Comparison of ENCODE assay signal across 31 cellular contexts in genomic region chr6:159996087-159996622, GRCh38. TPM values are rescaled to one million over a fixed set of nuclear protein-coding genes. Genes with fewer than 3 reads are reported as not detected.
DNase-seq lines count a peak whose midpoint lies in the region; ATAC-seq and TF ChIP-seq lines count a peak whose summit lies in the region.
"Had no signal": no experiment of that assay in that cellular context is flagged by ENCODE, and none has a peak within 500 bp of the region (broad histone marks: within the 10 kb centered on the region; RNA-seq: fewer than 3 reads in every experiment).

No MANE protein-coding gene starts in this region.

- no peaks in the 10 kb centered on the region for H3K27me3 Mint-ChIP-seq in activated T-cell treated with anti-CD3 and anti-CD28 coated beads, Interleukin-2, amount 50 U/mL, for 24 hours
- H3K27me3 Mint-ChIP-seq in activated T-cell treated with anti-CD3 and anti-CD28 coated beads, Interleukin-2, amount 50 U/mL, for 4 hours (ENCODE audit: low read depth), result no peaks in the 10 kb centered on the region
- no peaks in the 10 kb centered on the region for H3K27me3 Mint-ChIP-seq in neural crest cell (ENCODE audit: low read depth)
- H3K27me3 Mint-ChIP-seq: brain; CD4-positive, CD25-positive, alpha-beta regulatory T cell; memory B cell; naive B cell had no signal

- no peak for ATAC-seq in activated T-cell treated with anti-CD3 and anti-CD28 coated beads, Interleukin-2, amount 50 U/mL, for 4 hours
- ATAC-seq in left lung (peak; percentile 74), upper lobe of right lung (peak; percentile 70), HG03175 (IDR thresholded peaks at IDR 0.05; ENCODE audit: unreplicated experiment) (no peak), GM19035 (IDR thresholded peaks at IDR 0.05; ENCODE audit: unreplicated experiment) (no peak), esophagus mucosa (no peak)
- ATAC-seq: PC-3 had no signal

- TF ChIP-seq CTCF in left lung (IDR thresholded peaks at IDR 0.05), result no peak
- no peak for TF ChIP-seq CTCF in neural crest cell (conservative IDR thresholded peaks at IDR 0.05)
- TF ChIP-seq CTCF in upper lobe of right lung (IDR thresholded peaks at IDR 0.05), result no peak

- no peak overlapping the region for H3K27ac ChIP-seq in left lung
- H3K27ac ChIP-seq in upper lobe of right lung, result no peak overlapping the region
- H3K27ac ChIP-seq: heart left ventricle, testis had no signal

- peaks cover 14% of the 10 kb centered on the region for H3K9me3 Mint-ChIP-seq in activated T-cell treated with anti-CD3 and anti-CD28 coated beads, Interleukin-2, amount 50 U/mL, for 24 hours
- H3K9me3 Mint-ChIP-seq in activated T-cell treated with anti-CD3 and anti-CD28 coated beads, Interleukin-2, amount 50 U/mL, for 4 hours, result peaks cover 18% of the 10 kb centered on the region
- peaks cover 3% of the 10 kb centered on the region for H3K9me3 Mint-ChIP-seq in neural crest cell

- peaks cover 82% of the 10 kb centered on the region for H3K4me1 Mint-ChIP-seq in activated T-cell treated with anti-CD3 and anti-CD28 coated beads, Interleukin-2, amount 50 U/mL, for 24 hours (ENCODE audit: low read depth)
- H3K4me1 Mint-ChIP-seq in activated T-cell treated with anti-CD3 and anti-CD28 coated beads, Interleukin-2, amount 50 U/mL, for 4 hours (ENCODE audit: low read depth), result peaks cover 72% of the 10 kb centered on the region
- peaks cover 32% of the 10 kb centered on the region for H3K4me1 Mint-ChIP-seq in neural crest cell

- H3K27ac Mint-ChIP-seq in activated T-cell treated with anti-CD3 and anti-CD28 coated beads, Interleukin-2, amount 50 U/mL, for 24 hours, result peak overlapping the region; percentile 34
- H3K27ac Mint-ChIP-seq in neural crest cell (ENCODE audit: unreplicated experiment), result peak overlapping the region; percentile 76
- H3K27ac Mint-ChIP-seq: memory B cell had no signal

- H3K4me3 ChIP-seq in left lung (no peak overlapping the region), upper lobe of right lung (no peak overlapping the region)
- H3K4me3 ChIP-seq: heart left ventricle, testis had no signal

- H3K27me3 ChIP-seq in left lung (no peaks in the 10 kb centered on the region), upper lobe of right lung (no peaks in the 10 kb centered on the region)
- H3K27me3 ChIP-seq: heart left ventricle, testis had no signal

- peaks cover 0 to 23% of the 10 kb centered on the region in 2 donors for H3K36me3 ChIP-seq in left lung
- peaks cover 20% of the 10 kb centered on the region for H3K36me3 ChIP-seq in upper lobe of right lung

- no peak for DNase-seq in activated T-cell treated with anti-CD3 and anti-CD28 coated beads, Interleukin-2, amount 50 U/mL, for 24 hours
- DNase-seq in activated T-cell treated with anti-CD3 and anti-CD28 coated beads, Interleukin-2, amount 50 U/mL, for 4 hours, result no peak
- no peak for DNase-seq in left lung
- DNase-seq in neural crest cell (ENCODE audit: low read depth, low spot score), result no peak
- no peak for DNase-seq in upper lobe of right lung
- DNase-seq: activated naive CD4-positive, alpha-beta T cell treated with Interleukin-2 at 50 U/mL for 16 hours; activated T-cell treated with anti-CD3 and anti-CD28 coated beads, Interleukin-2, amount 50 U/mL, for 48 hours; CD4-positive, CD25-positive, alpha-beta regulatory T cell; effector CD4-positive, alpha-beta T cell; erythroblast; foreskin fibroblast; heart left ventricle; IMR-90; kidney glomerular epithelial cell; naive B cell; NCI-H1048; NCI-H187 treated with DMSO at 0.1 percent for 48 hours; NCI-H526; NK-92 treated with Interleukin-12 subunit alpha and Interleukin-12 subunit beta, amount 100 ng/mL, for 24 hours; PC-3; right cardiac atrium; SK-N-SH; stimulated activated CD4-positive, alpha-beta T cell treated with anti-CD3 and anti-CD28 coated beads, Interleukin-12 subunit alpha, Interleukin-12 subunit beta, amount 100 ng/mL, for 4 hours; stimulated activated CD4-positive, alpha-beta T cell treated with anti-CD3 and anti-CD28 coated beads, Interleukin-4, amount 100 ng/mL, for 1 hour; T-helper 2 cell; testis had no signal

- H3K9me3 ChIP-seq in left lung (no peaks in the 10 kb centered on the region), upper lobe of right lung (no peaks in the 10 kb centered on the region)
- H3K9me3 ChIP-seq: SK-N-SH, testis had no signal

- H3K4me1 ChIP-seq in left lung (peaks cover 0 to 27% of the 10 kb centered on the region in 2 donors), upper lobe of right lung (peaks cover 14% of the 10 kb centered on the region)
- H3K4me1 ChIP-seq: testis had no signal

- H3K4me3 Mint-ChIP-seq in activated T-cell treated with anti-CD3 and anti-CD28 coated beads, Interleukin-2, amount 50 U/mL, for 24 hours, result no peak overlapping the region
- no peak overlapping the region for H3K4me3 Mint-ChIP-seq in activated T-cell treated with anti-CD3 and anti-CD28 coated beads, Interleukin-2, amount 50 U/mL, for 4 hours
- H3K4me3 Mint-ChIP-seq in neural crest cell, result no peak overlapping the region
- H3K4me3 Mint-ChIP-seq: brain, memory B cell had no signal

- intact Hi-C loops in left lung (cut with DNase I) (no loop called here), upper lobe of right lung (cut with DNase I) (no loop called here)

- H3K36me3 Mint-ChIP-seq in activated T-cell treated with anti-CD3 and anti-CD28 coated beads, Interleukin-2, amount 50 U/mL, for 24 hours (ENCODE audit: low read depth), result peaks cover 94% of the 10 kb centered on the region
- H3K36me3 Mint-ChIP-seq in activated T-cell treated with anti-CD3 and anti-CD28 coated beads, Interleukin-2, amount 50 U/mL, for 4 hours (ENCODE audit: insufficient read depth), result peaks cover 71% of the 10 kb centered on the region
- peaks cover 48% of the 10 kb centered on the region for H3K36me3 Mint-ChIP-seq in neural crest cell (ENCODE audit: low read depth)

RNA-seq across cellular contexts. Expression of gene IGF2R, which starts 27.3 kb away (rescaled TPM):
- 10 to 100 TPM; 44.9 to 65.3 (median 58.2) TPM for total RNA-seq in activated T-cell treated with anti-CD3 and anti-CD28 coated beads, Interleukin-2, amount 50 U/mL, for 4 hours
- total RNA-seq in left lung, result 100 to 1,000 TPM; 141 to 153 TPM
- 97.3 and 103 TPM in 2 replicates for total RNA-seq in neural crest cell
- total RNA-seq in upper lobe of right lung, result 144 TPM
- 53.5 TPM for total RNA-seq in esophagus mucosa

Comparison
In these comparisons a context has a peak if more than half of its experiments do, and no peak if none do; other contexts are left out.
1. ATAC-seq: peak in left lung (single experiment) and upper lobe of right lung (single experiment); none in activated T-cell treated with anti-CD3 and anti-CD28 coated beads, Interleukin-2, amount 50 U/mL, for 4 hours (0 of 2), HG03175 (single experiment), GM19035 (single experiment) and esophagus mucosa (single experiment).